ENCODE assay signal across 11 cellular contexts in genomic region chr14:91866061-91866460, GRCh38.
DNase-seq lines count a peak whose midpoint lies in the region; ATAC-seq and TF ChIP-seq lines count a peak whose summit lies in the region.
"Had no signal": no experiment of that assay in that cellular context is flagged by ENCODE, and none has a peak within 500 bp of the region (broad histone marks: within the 10 kb centered on the region; RNA-seq: fewer than 3 reads in every experiment).

No MANE protein-coding gene starts in this region.

- peak overlapping the region; percentile 100 for H3K4me3 Mint-ChIP-seq in T-helper 1 cell treated with Interleukin-12 subunit alpha and Interleukin-12 subunit beta and Interleukin-4 antibody, amounts not matched to agents 30 μg/mL and 1 μg/mL, for 36 hours
- peak overlapping the region; percentile 84 for H3K4me3 Mint-ChIP-seq in stimulated activated naive CD8-positive, alpha-beta T cell treated with anti-CD3 and anti-CD28 coated beads, Interleukin-15, Interleukin-2, amounts not matched to agents 100 ng/mL and 50 ng/mL, for 24 hours

- H3K9me3 Mint-ChIP-seq in T-helper 1 cell treated with Interleukin-12 subunit alpha and Interleukin-12 subunit beta and Interleukin-4 antibody, amounts not matched to agents 30 μg/mL and 1 μg/mL, for 36 hours: no peaks in the 10 kb centered on the region
- H3K9me3 Mint-ChIP-seq in stimulated activated naive CD8-positive, alpha-beta T cell treated with anti-CD3 and anti-CD28 coated beads, Interleukin-15, Interleukin-2, amounts not matched to agents 100 ng/mL and 50 ng/mL, for 24 hours: no peaks in the 10 kb centered on the region

- H3K4me3 ChIP-seq in choroid plexus epithelial cell (ENCODE audit: low read depth, low read length): no peak overlapping the region
- H3K4me3 ChIP-seq: colonic mucosa had no signal

- H3K27me3 Mint-ChIP-seq in T-helper 1 cell treated with Interleukin-12 subunit alpha and Interleukin-12 subunit beta and Interleukin-4 antibody, amounts not matched to agents 30 μg/mL and 1 μg/mL, for 36 hours (ENCODE audit: low read depth): no peaks in the 10 kb centered on the region
- H3K27me3 Mint-ChIP-seq in stimulated activated naive CD8-positive, alpha-beta T cell treated with anti-CD3 and anti-CD28 coated beads, Interleukin-15, Interleukin-2, amounts not matched to agents 100 ng/mL and 50 ng/mL, for 24 hours: no peaks in the 10 kb centered on the region

- TF ChIP-seq CTCF in choroid plexus epithelial cell (conservative IDR thresholded peaks at IDR 0.05; ENCODE audit: low read depth, low read length): no peak

- ATAC-seq in HG03565 (IDR thresholded peaks at IDR 0.05; ENCODE audit: unreplicated experiment): no peak
- no peak for ATAC-seq in GM21423 (IDR thresholded peaks at IDR 0.05; ENCODE audit: unreplicated experiment)

- H3K4me1 Mint-ChIP-seq in T-helper 1 cell treated with Interleukin-12 subunit alpha and Interleukin-12 subunit beta and Interleukin-4 antibody, amounts not matched to agents 30 μg/mL and 1 μg/mL, for 36 hours (ENCODE audit: low read depth): peaks cover 65% of the 10 kb centered on the region
- H3K4me1 Mint-ChIP-seq in stimulated activated naive CD8-positive, alpha-beta T cell treated with anti-CD3 and anti-CD28 coated beads, Interleukin-15, Interleukin-2, amounts not matched to agents 100 ng/mL and 50 ng/mL, for 24 hours (ENCODE audit: low read depth): peaks cover 96% of the 10 kb centered on the region

- peaks cover 39% of the 10 kb centered on the region for H3K36me3 Mint-ChIP-seq in T-helper 1 cell treated with Interleukin-12 subunit alpha and Interleukin-12 subunit beta and Interleukin-4 antibody, amounts not matched to agents 30 μg/mL and 1 μg/mL, for 36 hours (ENCODE audit: low read depth)
- peaks cover 5% of the 10 kb centered on the region for H3K36me3 Mint-ChIP-seq in stimulated activated naive CD8-positive, alpha-beta T cell treated with anti-CD3 and anti-CD28 coated beads, Interleukin-15, Interleukin-2, amounts not matched to agents 100 ng/mL and 50 ng/mL, for 24 hours (ENCODE audit: low read depth)

- H3K27ac Mint-ChIP-seq in T-helper 1 cell treated with Interleukin-12 subunit alpha and Interleukin-12 subunit beta and Interleukin-4 antibody, amounts not matched to agents 30 μg/mL and 1 μg/mL, for 36 hours: peak overlapping the region; percentile 97
- peak overlapping the region; percentile 83 for H3K27ac Mint-ChIP-seq in stimulated activated naive CD8-positive, alpha-beta T cell treated with anti-CD3 and anti-CD28 coated beads, Interleukin-15, Interleukin-2, amounts not matched to agents 100 ng/mL and 50 ng/mL, for 24 hours

- DNase-seq in activated CD4-positive, alpha-beta T cell treated with anti-CD3 and anti-CD28 coated beads for 48 hours: peak; percentile 68
- DNase-seq in activated CD4-positive, alpha-beta T cell treated with anti-CD3 and anti-CD28 coated beads, Interleukin-2, amount 50 U/mL, for 4 hours: no peak
- DNase-seq in choroid plexus epithelial cell (ENCODE audit: low read depth) (peak; percentile 59), HuH-7.5 (ENCODE audit: low spot score) (no peak)
- DNase-seq: colonic mucosa, midbrain, NCI-H510A had no signal

Comparison
In these comparisons a context has a peak if more than half of its experiments do, and no peak if none do; other contexts are left out.
1. DNase-seq: peak in activated CD4-positive, alpha-beta T cell treated with anti-CD3 and anti-CD28 coated beads for 48 hours (single experiment) and choroid plexus epithelial cell (single experiment); none in activated CD4-positive, alpha-beta T cell treated with anti-CD3 and anti-CD28 coated beads, Interleukin-2, amount 50 U/mL, for 4 hours (0 of 2) and HuH-7.5 (single experiment).